Comparison of ENCODE assay signal across 24 cellular contexts in the genomic region with DNA sequence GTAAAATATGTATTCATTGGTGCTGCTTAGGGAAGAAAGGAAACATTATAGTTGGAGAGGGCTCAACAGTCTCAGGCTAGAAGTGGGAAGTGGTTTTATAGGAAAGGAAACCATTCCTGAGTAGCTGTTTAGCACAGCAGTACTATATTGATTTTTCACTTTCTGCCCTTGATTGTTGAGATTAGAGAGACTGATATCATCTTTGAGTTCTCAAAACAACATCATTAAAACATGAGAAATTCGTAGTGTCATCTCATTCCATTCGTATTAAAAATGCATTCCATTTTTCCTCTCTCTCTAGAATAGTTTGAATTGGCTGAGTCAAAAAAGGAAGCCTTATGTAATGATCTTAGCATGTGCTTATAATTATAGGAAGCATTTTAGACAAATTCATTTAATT. TPM values are rescaled to one million over a fixed set of nuclear protein-coding genes. Genes with fewer than 3 reads are reported as not detected.
DNase-seq lines count a peak whose midpoint lies in the region; ATAC-seq and TF ChIP-seq lines count a peak whose summit lies in the region.
"Had no signal": no experiment of that assay in that cellular context is flagged by ENCODE, and none has a peak within 500 bp of the region (broad histone marks: within the 10 kb centered on the region; RNA-seq: fewer than 3 reads in every experiment).

No MANE protein-coding gene starts in this region.

- peaks cover 4% of the 10 kb centered on the region; the same call in 1 of the 2 replicates for H3K4me1 ChIP-seq in HEK293 (ENCODE audit: control insufficient read depth, insufficient read depth, low read length)
- H3K4me1 ChIP-seq: vagina had no signal

- peak; percentile 76 for ATAC-seq in SK-N-SH treated with all-trans-retinoic acid at 6 μM for 48 hours
- ATAC-seq: naive thymus-derived CD8-positive, alpha-beta T cell had no signal

- TF ChIP-seq CTCF in AG10803 (conservative IDR thresholded peaks at IDR 0.05; ENCODE audit: low read length) = no peak
- TF ChIP-seq CTCF in HEK293 (tag by site-specific recombination; IDR thresholded peaks at IDR 0.05) = no peak
- TF ChIP-seq CTCF in fibroblast of villous mesenchyme (IDR thresholded peaks at IDR 0.05; ENCODE audit: insufficient read depth, low read depth, low read length) = no peak

- POLR2A ChIA-PET in HEK293 (lab: Yijun Ruan, JAX) = interaction anchor here (0.5 to 1.2 kb wide), 2 partner anchors 14 to 892 kb away, joined by 3 to 4 read pairs; partner anchors contain the start of genes MBLAC2 and POLR3G

- peak; percentile 78 for DNase-seq in AG10803 (ENCODE audit: low read depth)
- DNase-seq in fibroblast of villous mesenchyme (ENCODE audit: low read depth) = peak; percentile 58
- no peak for DNase-seq in SIG-M5 (lab: John Stamatoyannopoulos, UW)
- no peak for DNase-seq in NCI-H345 (lab: John Stamatoyannopoulos, UW)
- no peak for DNase-seq in cerebellar nuclear complex (lab: John Stamatoyannopoulos, UW)
- no peak for DNase-seq in NCI-H187 treated with DMSO at 0.1 percent for 48 hours (lab: John Stamatoyannopoulos, UW)
- DNase-seq: activated CD4-positive, alpha-beta T cell treated with anti-CD3 and anti-CD28 coated beads, Interleukin-2, amount 50 U/mL, for 1 hour; activated CD8-positive, alpha-beta memory T cell treated with anti-CD3 and anti-CD28 coated beads, Interleukin-2, amount 50 U/mL, for 48 hours; activated effector memory CD4-positive, alpha-beta T cell treated with anti-CD3 and anti-CD28 coated beads, Interleukin-2, amount 50 U/mL, for 16 hours; Calu3; caudate nucleus; effector CD8-positive, alpha-beta T cell; GF-D8; hypothalamus; mesendoderm; naive thymus-derived CD8-positive, alpha-beta T cell; posterior cingulate gyrus; stimulated activated CD4-positive, alpha-beta T cell treated with anti-CD3 and anti-CD28 coated beads, Interleukin-4, amount 100 ng/mL, for 1 hour; substantia nigra; SW 1271 had no signal

- no peak overlapping the region for H3K27ac ChIP-seq in HEK293 (ENCODE audit: extremely low read depth, low read depth, low read length)
- H3K27ac ChIP-seq: skin epidermis, vagina had no signal

- H3K9me3 ChIP-seq in HEK293 (ENCODE audit: control insufficient read depth, insufficient read depth, low read depth, low read length) = no peaks in the 10 kb centered on the region
- H3K9me3 ChIP-seq: vagina had no signal

- no peak overlapping the region for H3K4me3 ChIP-seq in AG10803 (ENCODE audit: low read length)
- H3K4me3 ChIP-seq in HEK293 (ENCODE audit: low read depth, low read length) = no peak overlapping the region
- no peak overlapping the region for H3K4me3 ChIP-seq in fibroblast of villous mesenchyme (ENCODE audit: low read depth, low read length)
- H3K4me3 ChIP-seq: skin epidermis, vagina had no signal

- H3K36me3 ChIP-seq in HEK293 (ENCODE audit: control insufficient read depth in 2 of 2, insufficient read depth in 1 of 2, low read length in 2 of 2) = peaks cover 4 to 6% of the 10 kb centered on the region in 2 experiments; a peak in 2 of 3 replicates
- H3K36me3 ChIP-seq: vagina had no signal

- CTCF ChIA-PET in HEK293 (lab: Yijun Ruan, JAX) = interaction anchor here (1.3 kb wide), 1 partner anchor 14 kb away, joined by 3 read pairs; the partner anchor contains the start of genes MBLAC2 and POLR3G

TF ChIP-seq in HEK293, 187 proteins besides CTCF, POLR2A, EP300 and RAD21:
- TF ChIP-seq PRDM6 (tag by site-specific recombination; IDR thresholded peaks at IDR 0.05) = peak; percentile 57
- TF ChIP-seq ZNF335 (tag by site-specific recombination; conservative IDR thresholded peaks at IDR 0.05) = 0 out of 2 replicates have a peak, but pooled peaks have one; percentile 26
- no peak for TF ChIP-seq ZBTB1 (tag by site-specific recombination; IDR thresholded peaks at IDR 0.05)
- TF ChIP-seq ZNF398 (tag by site-specific recombination; IDR thresholded peaks at IDR 0.05) = peak; percentile 29; the same call in 1 of the 2 replicates

TF ChIP-seq in SK-N-SH treated with all-trans-retinoic acid at 6 μM for 48 hours, 23 proteins besides CTCF, POLR2A, EP300 and RAD21:
- no peak for TF ChIP-seq RARB (CRISPR knock-in tag; IDR thresholded peaks at IDR 0.05)
- TF ChIP-seq ISL1 (CRISPR knock-in tag; IDR thresholded peaks at IDR 0.05) = peak; percentile 36; the same call in 1 of the 2 replicates
- TF ChIP-seq OSR1 (CRISPR knock-in tag; IDR thresholded peaks at IDR 0.05) = no peak
- TF ChIP-seq, protein P1, sequence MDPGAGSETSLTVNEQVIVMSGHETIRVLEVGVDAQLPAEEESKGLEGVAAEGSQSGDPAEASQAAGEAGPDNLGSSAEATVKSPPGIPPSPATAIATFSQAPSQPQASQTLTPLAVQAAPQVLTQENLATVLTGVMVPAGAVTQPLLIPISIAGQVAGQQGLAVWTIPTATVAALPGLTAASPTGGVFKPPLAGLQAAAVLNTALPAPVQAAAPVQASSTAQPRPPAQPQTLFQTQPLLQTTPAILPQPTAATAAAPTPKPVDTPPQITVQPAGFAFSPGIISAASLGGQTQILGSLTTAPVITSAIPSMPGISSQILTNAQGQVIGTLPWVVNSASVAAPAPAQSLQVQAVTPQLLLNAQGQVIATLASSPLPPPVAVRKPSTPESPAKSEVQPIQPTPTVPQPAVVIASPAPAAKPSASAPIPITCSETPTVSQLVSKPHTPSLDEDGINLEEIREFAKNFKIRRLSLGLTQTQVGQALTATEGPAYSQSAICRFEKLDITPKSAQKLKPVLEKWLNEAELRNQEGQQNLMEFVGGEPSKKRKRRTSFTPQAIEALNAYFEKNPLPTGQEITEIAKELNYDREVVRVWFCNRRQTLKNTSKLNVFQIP (CRISPR knock-in tag; IDR thresholded peaks at IDR 0.05; ENCODE audit: borderline replicate concordance, low read depth) = no peak
- TF ChIP-seq ZC3H10 (CRISPR knock-in tag; IDR thresholded peaks at IDR 0.05) = no peak
- no peak for TF ChIP-seq BACH2 (CRISPR knock-in tag; IDR thresholded peaks at IDR 0.05; ENCODE audit: borderline replicate concordance)
- TF ChIP-seq TCF4 (CRISPR knock-in tag; IDR thresholded peaks at IDR 0.05; ENCODE audit: borderline replicate concordance) = no peak
TF ChIP-seq in SK-N-SH treated with all-trans-retinoic acid at 6 μM for 48 hours: peak in this region for 1.

RNA-seq across cellular contexts. Expression of gene POLR3G, which starts 14.1 kb away (rescaled TPM):
- 4.5 and 5.2 TPM in 2 replicates for total RNA-seq in fibroblast of villous mesenchyme

RNA-seq across cellular contexts. Expression of gene MBLAC2, which starts 14.2 kb away (rescaled TPM):
- total RNA-seq in fibroblast of villous mesenchyme = 5.5 and 6.9 TPM in 2 replicates

RNA-seq across cellular contexts. Expression of gene LYSMD3, which starts 40.6 kb away (rescaled TPM):
- 16.1 and 28.1 TPM in 2 replicates for total RNA-seq in fibroblast of villous mesenchyme

Comparison
In these comparisons a context has a peak if more than half of its experiments do, and no peak if none do; other contexts are left out.
1. DNase-seq: peak in AG10803 (single experiment) and fibroblast of villous mesenchyme (single experiment); none in SIG-M5 (single experiment), NCI-H345 (single experiment), cerebellar nuclear complex (0 of 2) and NCI-H187 treated with DMSO at 0.1 percent for 48 hours (single experiment).